In the genomic region with DNA sequence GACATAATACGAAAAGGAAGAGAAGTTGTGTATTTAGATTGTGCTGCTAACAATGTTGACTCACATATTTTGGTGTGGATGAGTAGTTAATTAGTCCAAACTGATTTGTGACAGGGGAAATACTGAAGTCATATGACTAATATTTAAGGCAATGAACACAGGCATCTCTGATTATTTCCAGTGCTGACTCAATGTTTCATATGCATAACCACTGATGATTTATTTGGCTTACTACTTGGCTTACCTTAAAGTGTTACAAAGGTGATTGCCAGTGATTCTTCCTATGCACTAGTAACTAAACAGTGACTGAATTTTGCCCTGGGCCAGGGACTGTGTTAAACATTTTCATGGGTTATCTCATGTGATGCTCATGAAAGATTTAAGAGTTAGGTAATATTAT, we compare ENCODE assay signal across 21 cellular contexts.
DNase-seq lines count a peak whose midpoint lies in the region; ATAC-seq and TF ChIP-seq lines count a peak whose summit lies in the region.
"Had no signal": no experiment of that assay in that cellular context is flagged by ENCODE, and none has a peak within 500 bp of the region (broad histone marks: within the 10 kb centered on the region; RNA-seq: fewer than 3 reads in every experiment).

No MANE protein-coding gene starts in this region.

- no peak for ATAC-seq in HG03280 (IDR thresholded peaks at IDR 0.05; ENCODE audit: unreplicated experiment)
- ATAC-seq in naive thymus-derived CD8-positive, alpha-beta T cell: no peak
- ATAC-seq: GM12878, GM23338, T-cell had no signal

- peaks cover 7% of the 10 kb centered on the region for H3K27me3 Mint-ChIP-seq in chondrocyte (ENCODE audit: low read depth)
- H3K27me3 Mint-ChIP-seq in naive thymus-derived CD8-positive, alpha-beta T cell: peaks cover 0 to 9% (median 0%) of the 10 kb centered on the region in 5 donors
- H3K27me3 Mint-ChIP-seq: B cell; CD4-positive, CD25-positive, alpha-beta regulatory T cell; IgD-negative memory B cell had no signal

- TF ChIP-seq CTCF in epithelial cell of esophagus (IDR thresholded peaks at IDR 0.05; ENCODE audit: insufficient read depth, low read depth, low read length, missing control alignments): no peak
- TF ChIP-seq CTCF in chondrocyte (IDR thresholded peaks at IDR 0.05): no peak

- no peak overlapping the region for H3K4me3 ChIP-seq in epithelial cell of esophagus (ENCODE audit: low read length)
- H3K4me3 ChIP-seq: GM12878, GM23338, SK-N-MC had no signal

- H3K27ac Mint-ChIP-seq in chondrocyte (ENCODE audit: unreplicated experiment): no peak overlapping the region
- H3K27ac Mint-ChIP-seq in naive thymus-derived CD8-positive, alpha-beta T cell: peak overlapping the region in 1 of 10 donors; percentile 56
- H3K27ac Mint-ChIP-seq: B cell; CD4-positive, CD25-positive, alpha-beta regulatory T cell; GM23338; IgD-negative memory B cell; T-cell had no signal

- POLR2A ChIA-PET in naive thymus-derived CD8-positive, alpha-beta T cell (lab: Charles Lee): no interaction called here

- H3K36me3 Mint-ChIP-seq in chondrocyte (ENCODE audit: low read depth): no peaks in the 10 kb centered on the region
- no peaks in the 10 kb centered on the region for H3K36me3 Mint-ChIP-seq in naive thymus-derived CD8-positive, alpha-beta T cell
- H3K36me3 Mint-ChIP-seq: CD4-positive, CD25-positive, alpha-beta regulatory T cell; IgD-negative memory B cell; T-cell had no signal

- no peaks in the 10 kb centered on the region for H3K4me1 Mint-ChIP-seq in chondrocyte (ENCODE audit: low read depth)
- no peaks in the 10 kb centered on the region for H3K4me1 Mint-ChIP-seq in naive thymus-derived CD8-positive, alpha-beta T cell
- H3K4me1 Mint-ChIP-seq: B cell; CD4-positive, CD25-positive, alpha-beta regulatory T cell; GM23338; T-cell had no signal

- no peaks in the 10 kb centered on the region for H3K9me3 Mint-ChIP-seq in chondrocyte (ENCODE audit: low read depth)
- peaks cover 0 to 5% (median 2%) of the 10 kb centered on the region in 9 donors for H3K9me3 Mint-ChIP-seq in naive thymus-derived CD8-positive, alpha-beta T cell
- H3K9me3 Mint-ChIP-seq: GM23338 had no signal

- no peak overlapping the region for H3K4me3 Mint-ChIP-seq in chondrocyte (ENCODE audit: unreplicated experiment)
- no peak overlapping the region for H3K4me3 Mint-ChIP-seq in naive thymus-derived CD8-positive, alpha-beta T cell
- H3K4me3 Mint-ChIP-seq: B cell; CD4-positive, CD25-positive, alpha-beta regulatory T cell; GM23338; IgD-negative memory B cell; T-cell had no signal

- DNase-seq in M059J (ENCODE audit: low read depth): peak; percentile 41
- peak; percentile 13 for DNase-seq in SW480 (ENCODE audit: low spot score)
- peak; percentile 85 for DNase-seq in epithelial cell of esophagus (ENCODE audit: low read depth)
- DNase-seq in AG20443 (ENCODE audit: low spot score): no peak
- DNase-seq in chondrocyte (ENCODE audit: low spot score): no peak
- no peak for DNase-seq in naive thymus-derived CD8-positive, alpha-beta T cell
- DNase-seq: ACHN; Caco-2; CD4-positive, CD25-positive, alpha-beta regulatory T cell; DMS79; Kasumi-1; NCI-H1105 treated with DMSO at 0.1 percent for 48 hours; NCI-H1694 treated with DMSO at 0.1 percent for 48 hours; Right ventricle myocardium superior; T-cell had no signal

Comparison
In these comparisons a context has a peak if more than half of its experiments do, and no peak if none do; other contexts are left out.
1. DNase-seq: peak in M059J (single experiment), SW480 (single experiment) and epithelial cell of esophagus (single experiment); none in AG20443 (single experiment), chondrocyte (single experiment) and naive thymus-derived CD8-positive, alpha-beta T cell (0 of 10).